In the genomic region with DNA sequence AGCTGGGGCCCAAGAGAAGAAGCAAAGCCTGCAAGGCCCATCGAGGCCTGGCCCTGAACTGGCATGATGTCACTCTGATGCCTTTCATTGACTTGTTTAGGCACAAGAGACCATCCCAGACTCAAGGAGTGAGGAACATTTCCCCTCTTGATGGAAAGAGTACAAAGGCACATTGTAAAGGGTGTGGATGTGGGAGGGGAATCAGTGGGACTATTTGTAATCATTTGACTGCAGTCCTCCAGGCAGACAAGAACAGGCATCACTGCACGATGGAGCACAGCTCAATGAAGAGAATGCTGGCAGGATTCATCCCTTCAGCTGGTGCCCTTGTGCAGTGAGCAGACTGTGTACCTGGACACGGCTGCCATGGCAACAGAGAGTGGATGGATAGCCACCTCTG, we compare ENCODE assay signal across 1 cellular context.
TF ChIP-seq lines count a peak whose summit lies in the region.

No MANE protein-coding gene starts in this region.

TF ChIP-seq in GM12878, 131 proteins besides CTCF, POLR2A, EP300 and RAD21:
- TF ChIP-seq, protein P1, sequence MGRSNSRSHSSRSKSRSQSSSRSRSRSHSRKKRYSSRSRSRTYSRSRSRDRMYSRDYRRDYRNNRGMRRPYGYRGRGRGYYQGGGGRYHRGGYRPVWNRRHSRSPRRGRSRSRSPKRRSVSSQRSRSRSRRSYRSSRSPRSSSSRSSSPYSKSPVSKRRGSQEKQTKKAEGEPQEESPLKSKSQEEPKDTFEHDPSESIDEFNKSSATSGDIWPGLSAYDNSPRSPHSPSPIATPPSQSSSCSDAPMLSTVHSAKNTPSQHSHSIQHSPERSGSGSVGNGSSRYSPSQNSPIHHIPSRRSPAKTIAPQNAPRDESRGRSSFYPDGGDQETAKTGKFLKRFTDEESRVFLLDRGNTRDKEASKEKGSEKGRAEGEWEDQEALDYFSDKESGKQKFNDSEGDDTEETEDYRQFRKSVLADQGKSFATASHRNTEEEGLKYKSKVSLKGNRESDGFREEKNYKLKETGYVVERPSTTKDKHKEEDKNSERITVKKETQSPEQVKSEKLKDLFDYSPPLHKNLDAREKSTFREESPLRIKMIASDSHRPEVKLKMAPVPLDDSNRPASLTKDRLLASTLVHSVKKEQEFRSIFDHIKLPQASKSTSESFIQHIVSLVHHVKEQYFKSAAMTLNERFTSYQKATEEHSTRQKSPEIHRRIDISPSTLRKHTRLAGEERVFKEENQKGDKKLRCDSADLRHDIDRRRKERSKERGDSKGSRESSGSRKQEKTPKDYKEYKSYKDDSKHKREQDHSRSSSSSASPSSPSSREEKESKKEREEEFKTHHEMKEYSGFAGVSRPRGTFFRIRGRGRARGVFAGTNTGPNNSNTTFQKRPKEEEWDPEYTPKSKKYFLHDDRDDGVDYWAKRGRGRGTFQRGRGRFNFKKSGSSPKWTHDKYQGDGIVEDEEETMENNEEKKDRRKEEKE (IDR thresholded peaks at IDR 0.05) = no peak
